ENCODE assay signal across 9 cellular contexts in the genomic region with DNA sequence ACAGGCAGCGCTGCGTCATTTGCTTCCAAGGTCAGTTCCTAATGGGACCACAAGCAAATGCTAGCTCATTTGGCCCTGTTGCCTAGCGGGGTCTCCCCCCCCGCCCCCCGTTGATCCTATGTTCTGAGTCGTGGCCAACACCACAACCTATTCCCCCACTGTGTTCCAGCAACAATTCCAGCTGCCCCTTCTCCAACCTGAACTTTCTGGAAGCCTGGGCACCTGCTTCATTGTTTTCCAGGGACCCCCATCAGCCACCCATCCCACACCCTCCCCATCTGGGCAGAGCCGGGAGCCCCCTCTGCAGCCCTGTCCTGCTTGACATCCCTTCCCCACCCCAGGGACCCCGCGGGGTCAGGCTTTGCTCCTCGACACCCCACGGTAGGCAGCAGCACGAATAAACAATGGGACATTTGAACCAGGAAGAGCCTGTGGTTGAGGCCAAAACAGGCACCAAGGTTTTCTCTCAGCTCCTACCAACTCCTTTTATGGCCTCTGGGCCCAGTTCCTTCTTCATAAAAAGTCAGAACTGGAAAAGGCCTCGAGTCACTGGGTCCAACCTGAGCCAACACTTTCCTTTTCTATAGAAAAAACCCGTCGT. TPM values are rescaled to one million over a fixed set of nuclear protein-coding genes. Genes with fewer than 3 reads are reported as not detected.
A peak's percentile ranks its signal among the peaks of the same experiment; 100 is the strongest.
DNase-seq lines count a peak whose midpoint lies in the region; ATAC-seq, FAIRE-seq and TF ChIP-seq lines count a peak whose summit lies in the region.
"Had no signal": no experiment of that assay in that cellular context is flagged by ENCODE, and none has a peak within 500 bp of the region (broad histone marks: within the 10 kb centered on the region; RNA-seq: fewer than 3 reads in every experiment).

No MANE protein-coding gene starts in this region.

- BruUV-seq in IMR-90 (replicated peaks; lab: Mats Ljungman, UMichigan) = no TSS peak

- H2AK5ac ChIP-seq in IMR-90 (ENCODE audit: low read depth, low read length) = peak overlapping the region; percentile 81

- no peak overlapping the region for H2BK20ac ChIP-seq in IMR-90 (ENCODE audit: low read depth, low read length)

- intact Hi-C loops in IMR-90 (cut with micrococcal nuclease) = loop anchor here (2.0 kb wide), 2 partner anchors 54 to 168 kb away; partner anchors contain the start of gene PDE6D

- peak overlapping the region; percentile 21; the same call in 1 of the 3 replicates for H2BK15ac ChIP-seq in IMR-90 (ENCODE audit: low read depth, low read length)

- H3K36me3 ChIP-seq in SK-N-SH (replicated peaks in 1 of 2; ENCODE audit: control insufficient read depth in 1 of 2, insufficient read depth in 2 of 2, low read length in 1 of 2) = no peaks in the 10 kb centered on the region
- H3K36me3 ChIP-seq in IMR-90 (ENCODE audit: control insufficient read depth, insufficient read depth, low read length) = no peaks in the 10 kb centered on the region
- H3K36me3 ChIP-seq in keratinocyte (ENCODE audit: control insufficient read depth in 2 of 2, extremely low read depth in 1 of 2, insufficient read depth in 2 of 2, low read length in 2 of 2) = no peaks in the 10 kb centered on the region
- H3K36me3 ChIP-seq in stomach smooth muscle (ENCODE audit: control insufficient read depth in 2 of 2, insufficient read depth in 2 of 2, low read length in 2 of 2) = no peaks in the 10 kb centered on the region

- WGBS in SK-N-SH (ENCODE audit: low lambda C conversion rate) = 77% methylated on average over 13 of the region's 15 CpGs
- WGBS in IMR-90 (ENCODE audit: extremely low coverage in 2 of 2, insufficient read length in 1 of 2), 2 experiments = 27% methylated on average over 3 of the region's 15 CpGs; no CpG with 5 or more reads in 1 of the 2 experiments
- 21 to 29% (median 22%) methylated on average over 15 of the region's 15 CpGs for WGBS in adipose tissue, 3 donors

- ATAC-seq in SK-N-SH treated with all-trans-retinoic acid at 6 μM for 48 hours (no peak), IMR-90 (ENCODE audit: low read depth) (no peak)

- H3K79me1 ChIP-seq in IMR-90 (ENCODE audit: low read depth in 1 of 2, low read length in 2 of 2) = no peaks in the 10 kb centered on the region; a peak in 1 of 4 replicates

- 0 out of 2 replicates have a peak overlapping the region, but pooled peaks have one; percentile 71 for H3K4me2 ChIP-seq in SK-N-SH
- peak overlapping the region; percentile 29; the same call in 1 of the 2 replicates for H3K4me2 ChIP-seq in IMR-90 (ENCODE audit: low read depth, low read length)
- H3K4me2 ChIP-seq in keratinocyte (ENCODE audit: control insufficient read depth, extremely low read depth, insufficient read depth, low read depth, low read length) = peak overlapping the region; percentile 69

- H3K27me3 ChIP-seq in SK-N-SH (ENCODE audit: insufficient read depth) = no peaks in the 10 kb centered on the region
- no peaks in the 10 kb centered on the region for H3K27me3 ChIP-seq in IMR-90 (ENCODE audit: control insufficient read depth, insufficient read depth, low read length)
- no peaks in the 10 kb centered on the region for H3K27me3 ChIP-seq in keratinocyte (ENCODE audit: control insufficient read depth, extremely low read depth, insufficient read depth, low read length)
- H3K27me3 ChIP-seq in stomach smooth muscle (ENCODE audit: control insufficient read depth in 1 of 2, insufficient read depth in 2 of 2, low read length in 2 of 2) = no peaks in the 10 kb centered on the region

- H3K56ac ChIP-seq in IMR-90 (ENCODE audit: extremely low read depth, insufficient read depth, low read length) = no peak overlapping the region

- H3K14ac ChIP-seq in IMR-90 (replicated peaks; ENCODE audit: low read depth, low read length) = no peak overlapping the region; the same call in 1 of the 2 replicates

- POLR2A ChIA-PET in SK-N-SH (lab: Yijun Ruan, JAX) = interaction anchor here (1.2 to 1.8 kb wide), 4 partner anchors 9 to 149 kb away, joined by 6 to 14 read pairs (median 8); partner anchors contain the start of genes NCL and PTMA
- POLR2A ChIA-PET in IMR-90 (lab: Charles Lee; ENCODE audit: unreplicated experiment) = interaction anchor here (0.9 kb wide), 1 partner anchor 95 kb away, joined by 4 read pairs; the partner anchor contains the start of gene PTMA

- peak overlapping the region; percentile 25; the same call in 1 of the 2 replicates for H4K5ac ChIP-seq in IMR-90 (ENCODE audit: low read depth, low read length)

- H3K79me2 ChIP-seq in SK-N-SH (ENCODE audit: insufficient read depth) = no peaks in the 10 kb centered on the region
- no peaks in the 10 kb centered on the region for H3K79me2 ChIP-seq in keratinocyte (ENCODE audit: control insufficient read depth, insufficient read depth, low read length)

- H2AK9ac ChIP-seq in IMR-90 (replicated peaks; ENCODE audit: low read depth, low read length, poor library complexity) = peak overlapping the region; percentile 94

- TF ChIP-seq CTCF in SK-N-SH (IDR thresholded peaks at IDR 0.05) (no peak), IMR-90 (conservative IDR thresholded peaks at IDR 0.05; ENCODE audit: low read depth, low read length) (no peak), keratinocyte (optimal IDR thresholded peaks at IDR 0.05 in 1 of 3, IDR thresholded peaks at IDR 0.05 in 1 of 3, conservative IDR thresholded peaks at IDR 0.05 in 1 of 3; ENCODE audit: extremely low read depth in 1 of 3, insufficient read depth in 2 of 3, low read length in 3 of 3) (no peak)

- no peak for DNase-seq in SK-N-SH
- no peak for DNase-seq in IMR-90
- no peak for DNase-seq in keratinocyte (ENCODE audit: low read depth, low spot score)
- DNase-seq in epidermal melanocyte (ENCODE audit: insufficient read length, low spot score) = no peak
- DNase-seq in activated CD4-positive, alpha-beta T cell treated with anti-CD3 and anti-CD28 coated beads, Interleukin-2, amount 50 U/mL, for 1 hour = no peak

- peak overlapping the region; percentile 65 for H2BK120ac ChIP-seq in IMR-90 (ENCODE audit: low read depth, low read length)

- H3K9me1 ChIP-seq in IMR-90 (ENCODE audit: insufficient read depth, low read length) (peaks cover 8% of the 10 kb centered on the region; the same call in 1 of the 2 replicates), keratinocyte (ENCODE audit: control insufficient read depth, extremely low read depth, insufficient read depth, low read length) (peaks cover 3% of the 10 kb centered on the region)

- TF ChIP-seq POLR2A in IMR-90 (IDR thresholded peaks at IDR 0.05; ENCODE audit: low read depth, low read length) = no peak

- H2AFZ ChIP-seq in SK-N-SH (ENCODE audit: low read depth) = peak overlapping the region; percentile 90; the same call in 1 of the 2 replicates
- peak overlapping the region; percentile 95 for H2AFZ ChIP-seq in IMR-90 (replicated peaks; ENCODE audit: low read length, poor library complexity)
- no peak overlapping the region for H2AFZ ChIP-seq in keratinocyte (ENCODE audit: control insufficient read depth, low read length)

- H3K4me3 ChIP-seq in SK-N-SH (ENCODE audit: low read depth in 2 of 2, low read length in 1 of 2) = no peak overlapping the region
- no peak overlapping the region for H3K4me3 ChIP-seq in IMR-90 (ENCODE audit: insufficient read depth, low read depth, low read length)
- H3K4me3 ChIP-seq in keratinocyte (ENCODE audit: control insufficient read depth in 2 of 3, extremely low read depth in 1 of 3, insufficient read depth in 2 of 3, low read depth in 1 of 3, low read length in 3 of 3) = peak overlapping the region in 2 of 3 experiments; percentile 25 to 34
- H3K4me3 ChIP-seq in stomach smooth muscle (ENCODE audit: low read length in 2 of 2) = peak overlapping the region; percentile 18 to 71

- peak overlapping the region; percentile 68 for H2BK5ac ChIP-seq in IMR-90 (ENCODE audit: low read depth, low read length, poor library complexity, severe bottlenecking)

- in situ Hi-C loops in IMR-90 (cut with MboI; ENCODE audit: low sequenced_read_pairs) = loop anchor here (5.0 kb wide), 3 partner anchors 59 to 169 kb away; partner anchors contain the start of gene PDE6D

- TF ChIP-seq EP300 in SK-N-SH (IDR thresholded peaks at IDR 0.05; ENCODE audit: borderline replicate concordance in 1 of 2, low read depth in 1 of 2, low read length in 1 of 2) = no peak

- no peak overlapping the region; the same call in 1 of the 2 replicates for H3K18ac ChIP-seq in IMR-90 (ENCODE audit: low read depth, low read length)

- H3K9ac ChIP-seq in SK-N-SH (peak overlapping the region; percentile 56; the same call in 1 of the 2 replicates), IMR-90 (ENCODE audit: low read depth, low read length) (peak overlapping the region; percentile 4; the same call in 1 of the 2 replicates), keratinocyte (ENCODE audit: control insufficient read depth, extremely low read depth, insufficient read depth, low read length) (peak overlapping the region; percentile 80), stomach smooth muscle (ENCODE audit: low read length in 2 of 2) (peak overlapping the region; percentile 87 to 94)

- H4K91ac ChIP-seq in IMR-90 (ENCODE audit: insufficient read depth, low read depth, low read length) = peak overlapping the region; percentile 58

- FAIRE-seq in keratinocyte (lab: Jason Lieb, UNC) = no peak

- peak overlapping the region; percentile 61 for H3K4ac ChIP-seq in IMR-90 (ENCODE audit: low read depth, low read length)

- H4K8ac ChIP-seq in IMR-90 (ENCODE audit: low read depth in 2 of 2, low read length in 2 of 2) = peak overlapping the region; percentile 59 to 74; a peak in 3 of 4 replicates

- H3K9me3 ChIP-seq in SK-N-SH (no peaks in the 10 kb centered on the region), IMR-90 (ENCODE audit: control insufficient read depth, insufficient read depth, low read length) (no peaks in the 10 kb centered on the region), keratinocyte (ENCODE audit: control insufficient read depth, low read depth, low read length) (no peaks in the 10 kb centered on the region), stomach smooth muscle (ENCODE audit: control insufficient read depth in 2 of 2, low read length in 2 of 2) (no peaks in the 10 kb centered on the region)

- H4K20me1 ChIP-seq in SK-N-SH (ENCODE audit: insufficient read depth) = no peaks in the 10 kb centered on the region
- H4K20me1 ChIP-seq in IMR-90 (ENCODE audit: insufficient read depth, low read length) = no peaks in the 10 kb centered on the region
- H4K20me1 ChIP-seq in keratinocyte (ENCODE audit: control insufficient read depth, extremely low read depth, insufficient read depth, low read length) = no peaks in the 10 kb centered on the region

- dilution Hi-C loops in IMR-90 (cut with HindIII; ENCODE audit: low sequenced_read_pairs, unreplicated experiment) = no loop called here
- dilution Hi-C loops in keratinocyte (cut with MboI; ENCODE audit: extremely low pct_ligation_motif_present, low sequenced_read_pairs) = no loop called here

- H3K27ac ChIP-seq in SK-N-SH (ENCODE audit: low read depth in 2 of 2, low read length in 1 of 2) (peak overlapping the region in 1 of 2 experiments; percentile 89; a peak in 2 of 4 replicates), IMR-90 (ENCODE audit: insufficient read depth, low read length) (peak overlapping the region; percentile 69), adipose tissue (ENCODE audit: low read depth, low read length) (peak overlapping the region; percentile 15), keratinocyte (ENCODE audit: control insufficient read depth, insufficient read depth, low read length) (peak overlapping the region; percentile 90), stomach smooth muscle (ENCODE audit: low read length) (peak overlapping the region; percentile 99)

- no peak for TF ChIP-seq RAD21 in SK-N-SH (IDR thresholded peaks at IDR 0.05; ENCODE audit: low read length)
- no peak for TF ChIP-seq RAD21 in IMR-90 (IDR thresholded peaks at IDR 0.05; ENCODE audit: low read length)

- H3K4me1 ChIP-seq in SK-N-SH (ENCODE audit: control insufficient read depth in 1 of 2, insufficient read depth in 2 of 2, low read depth in 1 of 2, low read length in 1 of 2) (peaks cover 24 to 26% of the 10 kb centered on the region in 2 experiments; a peak in 3 of 4 replicates), IMR-90 (ENCODE audit: control insufficient read depth, insufficient read depth, low read length) (peaks cover 24% of the 10 kb centered on the region), keratinocyte (ENCODE audit: control insufficient read depth, extremely low read depth, insufficient read depth, low read length) (peaks cover 48% of the 10 kb centered on the region), stomach smooth muscle (ENCODE audit: control insufficient read depth, insufficient read depth, low read length) (peaks cover 44% of the 10 kb centered on the region)

- H3K9me2 ChIP-seq in SK-N-SH = no peaks in the 10 kb centered on the region

- peaks cover 11% of the 10 kb centered on the region for H3F3A ChIP-seq in SK-N-SH (replicated peaks; ENCODE audit: insufficient read depth)

- peak overlapping the region; percentile 35; the same call in 1 of the 2 replicates for H3K23ac ChIP-seq in IMR-90 (ENCODE audit: low read depth, low read length)

- CTCF ChIA-PET in SK-N-SH (lab: Yijun Ruan, JAX) = interaction anchor here (0.7 to 11.6 kb wide), 23 partner anchors 8 to 145 kb away, joined by 3 to 256 read pairs (median 4); partner anchors contain the start of genes PTMA and TEX44
- CTCF ChIA-PET in IMR-90 (lab: Yijun Ruan, JAX) = interaction anchor here (0.6 to 2.7 kb wide), 6 partner anchors 39 to 100 kb away, joined by 3 to 14 read pairs (median 4); no protein-coding TSS in a partner anchor

RNA-seq across cellular contexts. Expression of gene TEX44, which starts 20.5 kb away (rescaled TPM):
- polyA plus RNA-seq in SK-N-SH (2012; rRNA removed) (not detected in 2 replicates), IMR-90 (2012; rRNA removed) (not detected in 2 replicates), adipose tissue (not detected), keratinocyte (not detected in 3 replicates)
- polyA plus RNA-seq in SK-N-SH (2012; cell fraction: cytosol; rRNA removed) = not detected in 2 replicates
- polyA plus RNA-seq in SK-N-SH (2012; cell fraction: nucleus; rRNA removed) = not detected in 2 replicates
- not detected in 2 replicates for total RNA-seq in IMR-90 (2012; rRNA removed)
- not detected in 2 replicates for polyA plus RNA-seq in IMR-90 (2012; cell fraction: cytosol; rRNA removed)
- not detected in 2 replicates for polyA plus RNA-seq in IMR-90 (2012; cell fraction: nucleus; rRNA removed; ENCODE audit: low replicate concordance)
- polyA plus RNA-seq in keratinocyte (2011; ENCODE audit: low read depth) = not detected
- not detected in 2 replicates for polyA plus RNA-seq in keratinocyte (2011; cell fraction: cytosol; rRNA removed)
- polyA plus RNA-seq in keratinocyte (2011; cell fraction: nucleus; rRNA removed) = not detected in 2 replicates
- polyA plus RNA-seq in keratinocyte (2012; ENCODE audit: low replicate concordance) = not detected in 2 replicates
- not detected in 3 replicates for polyA minus RNA-seq in keratinocyte
- not detected for polyA minus RNA-seq in keratinocyte (2011; cell fraction: cytosol; rRNA and poly(A)+ RNA removed)
- not detected in 2 replicates for polyA minus RNA-seq in keratinocyte (2011; cell fraction: nucleus; rRNA and poly(A)+ RNA removed)
- total RNA-seq: subcutaneous adipose tissue had no signal

Comparison
In these comparisons a context has a peak if more than half of its experiments do, and no peak if none do; other contexts are left out.
1. H3K4me3 ChIP-seq: peak in keratinocyte (2 of 3) and stomach smooth muscle (2 of 2); none in SK-N-SH (0 of 2) and IMR-90 (single experiment).
2. H3K9ac ChIP-seq: peak in every context shown above with its lines; median percentile 90 in stomach smooth muscle; 80 in keratinocyte; 56 in SK-N-SH; 4 in IMR-90.
3. Peak in every context shown above with its lines, with median percentiles within 50 percentile points of each other: H3K4me2 ChIP-seq.